In the genomic region with DNA sequence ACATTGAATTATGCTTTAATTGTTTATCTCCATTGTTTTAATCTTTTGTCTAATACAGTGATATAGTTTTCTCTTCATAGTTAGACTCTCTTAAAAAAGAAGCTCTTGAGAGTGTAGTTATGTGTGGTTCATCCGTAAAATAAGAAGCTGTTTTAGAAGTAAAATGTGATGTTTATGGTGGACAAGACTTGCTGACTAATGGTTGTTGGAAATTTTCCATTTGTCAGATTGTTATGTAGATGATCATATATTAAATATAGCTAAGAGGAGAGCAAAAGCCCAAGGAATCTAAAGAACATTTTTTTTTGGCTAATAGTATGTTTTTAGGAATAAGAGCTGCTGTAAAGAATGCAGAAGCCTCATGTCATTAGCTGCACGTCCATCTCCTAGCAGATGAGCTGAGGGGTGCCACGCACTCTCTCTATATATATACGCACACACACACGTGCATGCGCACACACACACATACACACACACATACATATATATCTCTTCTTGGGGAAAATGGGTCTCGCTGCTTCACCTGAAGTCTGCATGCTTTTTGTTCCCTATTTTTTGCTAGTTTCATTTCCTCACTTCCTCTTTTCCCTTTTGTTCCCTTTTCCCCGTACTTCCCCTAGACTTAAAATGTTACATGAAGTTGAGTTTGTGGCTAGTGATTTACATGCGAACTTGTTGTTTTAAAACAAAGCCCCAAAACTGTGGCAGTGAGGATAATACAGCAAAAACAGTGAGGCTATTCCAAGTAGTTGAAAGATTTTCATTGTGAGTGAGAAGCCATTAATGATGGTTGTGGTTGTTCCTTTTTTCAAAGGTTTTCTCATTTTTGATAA, we compare ENCODE assay signal across 8 cellular contexts.
DNase-seq lines count a peak whose midpoint lies in the region; ATAC-seq, FAIRE-seq and TF ChIP-seq lines count a peak whose summit lies in the region.

No MANE protein-coding gene starts in this region.

- H3K9me3 Mint-ChIP-seq in astrocyte (ENCODE audit: unreplicated experiment) = no peaks in the 10 kb centered on the region
- H3K9me3 Mint-ChIP-seq in natural killer cell treated with Interleukin-12 subunit alpha and Interleukin-12 subunit beta and Interleukin-15 and Interleukin-18, amount 100 ng/mL, for 72 hours = peaks cover 4% of the 10 kb centered on the region
- no peaks in the 10 kb centered on the region for H3K9me3 Mint-ChIP-seq in activated T-cell treated with anti-CD3 and anti-CD28 coated beads, Interleukin-2, amount 50 U/mL, for 4 hours

- H3K27me3 Mint-ChIP-seq in astrocyte (ENCODE audit: low read depth, unreplicated experiment) = no peaks in the 10 kb centered on the region
- no peaks in the 10 kb centered on the region for H3K27me3 Mint-ChIP-seq in natural killer cell treated with Interleukin-12 subunit alpha and Interleukin-12 subunit beta and Interleukin-15 and Interleukin-18, amount 100 ng/mL, for 72 hours
- H3K27me3 Mint-ChIP-seq in activated T-cell treated with anti-CD3 and anti-CD28 coated beads, Interleukin-2, amount 50 U/mL, for 4 hours (ENCODE audit: low read depth) = no peaks in the 10 kb centered on the region

- peak overlapping the region; percentile 25 for H3K27ac ChIP-seq in astrocyte (ENCODE audit: low read depth, low read length)

- H3K4me1 ChIP-seq in astrocyte (ENCODE audit: insufficient read depth, low read length) = peaks cover 10% of the 10 kb centered on the region

- no peak overlapping the region for H2AFZ ChIP-seq in astrocyte (ENCODE audit: low read depth, low read length)

- peaks cover 29% of the 10 kb centered on the region for H3K4me1 Mint-ChIP-seq in astrocyte (ENCODE audit: low read depth, unreplicated experiment)
- peaks cover 42 to 52% of the 10 kb centered on the region in 2 donors for H3K4me1 Mint-ChIP-seq in natural killer cell treated with Interleukin-12 subunit alpha and Interleukin-12 subunit beta and Interleukin-15 and Interleukin-18, amount 100 ng/mL, for 72 hours (ENCODE audit: low read depth in 2 of 2)
- H3K4me1 Mint-ChIP-seq in activated T-cell treated with anti-CD3 and anti-CD28 coated beads, Interleukin-2, amount 50 U/mL, for 4 hours (ENCODE audit: low read depth) = peaks cover 78% of the 10 kb centered on the region

- no peak overlapping the region for H3K4me3 ChIP-seq in astrocyte (ENCODE audit: insufficient read depth, low read depth, low read length)

- no peak overlapping the region for H3K4me3 Mint-ChIP-seq in astrocyte (ENCODE audit: unreplicated experiment)
- peak overlapping the region; percentile 56 for H3K4me3 Mint-ChIP-seq in natural killer cell treated with Interleukin-12 subunit alpha and Interleukin-12 subunit beta and Interleukin-15 and Interleukin-18, amount 100 ng/mL, for 72 hours
- H3K4me3 Mint-ChIP-seq in activated T-cell treated with anti-CD3 and anti-CD28 coated beads, Interleukin-2, amount 50 U/mL, for 4 hours = no peak overlapping the region

- TF ChIP-seq CTCF in GM10266 (IDR thresholded peaks at IDR 0.05; ENCODE audit: control insufficient read depth, insufficient read depth, low read depth, missing control alignments) (no peak), astrocyte (IDR thresholded peaks at IDR 0.05; ENCODE audit: insufficient read depth, low read depth, low read length) (no peak)

- peaks cover 6% of the 10 kb centered on the region for H3K36me3 ChIP-seq in astrocyte (ENCODE audit: insufficient read depth, low read length)

- peaks cover 99% of the 10 kb centered on the region for H3K79me2 ChIP-seq in astrocyte (ENCODE audit: insufficient read depth, low read length)

- H3K27me3 ChIP-seq in astrocyte (ENCODE audit: insufficient read depth, low read length) = no peaks in the 10 kb centered on the region

- H3K9ac ChIP-seq in astrocyte (ENCODE audit: low read length) = peak overlapping the region; percentile 19

- peaks cover 9% of the 10 kb centered on the region for H3K36me3 Mint-ChIP-seq in astrocyte (ENCODE audit: low read depth, unreplicated experiment)
- peaks cover 6% of the 10 kb centered on the region for H3K36me3 Mint-ChIP-seq in natural killer cell treated with Interleukin-12 subunit alpha and Interleukin-12 subunit beta and Interleukin-15 and Interleukin-18, amount 100 ng/mL, for 72 hours
- H3K36me3 Mint-ChIP-seq in activated T-cell treated with anti-CD3 and anti-CD28 coated beads, Interleukin-2, amount 50 U/mL, for 4 hours (ENCODE audit: insufficient read depth) = peaks cover 36% of the 10 kb centered on the region

- H4K20me1 ChIP-seq in astrocyte (ENCODE audit: insufficient read depth, low read length) = peaks cover 65% of the 10 kb centered on the region

- DNase-seq in GM10266 (ENCODE audit: extremely low spot score) = peak; percentile 17
- DNase-seq in astrocyte (ENCODE audit: low read depth) = peak; percentile 56
- no peak for DNase-seq in natural killer cell treated with Interleukin-12 subunit alpha and Interleukin-12 subunit beta and Interleukin-15 and Interleukin-18, amount 100 ng/mL, for 72 hours (ENCODE audit: low spot score)
- DNase-seq in T-helper 2 cell = no peak
- no peak for DNase-seq in activated T-cell treated with anti-CD3 and anti-CD28 coated beads, Interleukin-2, amount 50 U/mL, for 4 hours
- DNase-seq in middle frontal gyrus (ENCODE audit: extremely low spot score, low spot score) = no peak

- FAIRE-seq in astrocyte (lab: Jason Lieb, UNC) = no peak

- peak; percentile 74 for ATAC-seq in GM21447 (IDR thresholded peaks at IDR 0.05; ENCODE audit: unreplicated experiment)
- ATAC-seq in HG03575 (IDR thresholded peaks at IDR 0.05; ENCODE audit: extremely low read depth, insufficient number of reproducible peaks, low FRiP score, unreplicated experiment) = peak; percentile 59
- ATAC-seq in natural killer cell treated with Interleukin-12 subunit alpha and Interleukin-12 subunit beta and Interleukin-15 and Interleukin-18, amount 100 ng/mL, for 72 hours = no peak
- no peak for ATAC-seq in activated T-cell treated with anti-CD3 and anti-CD28 coated beads, Interleukin-2, amount 50 U/mL, for 4 hours

- peak overlapping the region; percentile 62 for H3K27ac Mint-ChIP-seq in astrocyte (ENCODE audit: unreplicated experiment)
- H3K27ac Mint-ChIP-seq in natural killer cell treated with Interleukin-12 subunit alpha and Interleukin-12 subunit beta and Interleukin-15 and Interleukin-18, amount 100 ng/mL, for 72 hours = peak overlapping the region; percentile 69 to 76

- H3K9me3 ChIP-seq in astrocyte (ENCODE audit: insufficient read depth, low read depth, low read length) = no peaks in the 10 kb centered on the region

- H3K4me2 ChIP-seq in astrocyte (ENCODE audit: low read length) = peak overlapping the region; percentile 44

Comparison
In these comparisons a context has a peak if more than half of its experiments do, and no peak if none do; other contexts are left out.
1. DNase-seq: peak in GM10266 (single experiment) and astrocyte (single experiment); none in natural killer cell treated with Interleukin-12 subunit alpha and Interleukin-12 subunit beta and Interleukin-15 and Interleukin-18, amount 100 ng/mL, for 72 hours (single experiment), T-helper 2 cell (0 of 5), activated T-cell treated with anti-CD3 and anti-CD28 coated beads, Interleukin-2, amount 50 U/mL, for 4 hours (single experiment) and middle frontal gyrus (single experiment).
2. ATAC-seq: peak in GM21447 (single experiment) and HG03575 (single experiment); none in natural killer cell treated with Interleukin-12 subunit alpha and Interleukin-12 subunit beta and Interleukin-15 and Interleukin-18, amount 100 ng/mL, for 72 hours (0 of 2) and activated T-cell treated with anti-CD3 and anti-CD28 coated beads, Interleukin-2, amount 50 U/mL, for 4 hours (0 of 2).